Comparison of ENCODE assay signal across 9 cellular contexts in the genomic region with DNA sequence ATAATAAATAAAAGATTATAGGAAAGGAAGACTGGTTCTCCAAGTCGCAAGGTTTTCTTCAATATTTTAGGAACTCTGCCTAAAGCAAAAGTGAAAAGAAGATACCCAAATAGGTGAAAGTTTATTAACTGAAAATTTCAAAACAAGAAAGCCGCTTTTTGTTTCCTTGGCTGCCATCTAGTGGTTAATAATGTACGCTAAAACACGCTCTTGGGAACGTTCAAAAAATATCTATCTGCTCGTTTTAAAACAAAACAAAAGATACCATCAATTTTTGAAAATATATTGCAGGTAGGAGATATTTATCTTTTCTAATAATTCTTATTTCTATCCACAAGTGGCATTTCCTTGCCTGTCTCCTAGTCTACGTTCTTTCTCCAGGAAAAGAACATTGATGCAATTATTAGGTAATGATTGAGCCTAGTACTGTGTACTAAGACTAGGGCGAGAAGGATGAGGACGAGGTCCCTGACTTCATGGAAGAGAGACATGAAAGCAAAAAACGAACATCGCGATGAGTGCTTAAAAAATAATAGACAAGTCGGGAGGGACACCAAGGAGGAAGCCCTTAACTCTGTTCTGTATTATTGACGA.
DNase-seq lines count a peak whose midpoint lies in the region; ATAC-seq and TF ChIP-seq lines count a peak whose summit lies in the region.
"Had no signal": no experiment of that assay in that cellular context is flagged by ENCODE, and none has a peak within 500 bp of the region (broad histone marks: within the 10 kb centered on the region; RNA-seq: fewer than 3 reads in every experiment).

No MANE protein-coding gene starts in this region.

- CTCF ChIA-PET in activated CD4-positive, alpha-beta T cell treated with anti-CD3 and anti-CD28 coated beads for 36 hours (lab: Charles Lee), result interaction anchor here (1.6 to 3.2 kb wide), 3 partner anchors 10 to 181 kb away, joined by 5 to 25 read pairs (median 16); no protein-coding TSS in a partner anchor

- H3K4me1 ChIP-seq in left lung, result no peaks in the 10 kb centered on the region

- no peak overlapping the region for H3K4me3 ChIP-seq in left lung
- H3K4me3 ChIP-seq: BLaER1 treated with 17β-estradiol and CSF1 and Interleukin-3, amounts not matched to agents 10 nM and 100 nM had no signal

- peak; percentile 56 to 75 for TF ChIP-seq CTCF in left lung (IDR thresholded peaks at IDR 0.05)

- POLR2A ChIA-PET in activated CD4-positive, alpha-beta T cell treated with anti-CD3 and anti-CD28 coated beads for 36 hours (lab: Charles Lee), result no interaction called here

- intact Hi-C loops in left lung (cut with DNase I), result loop anchor here in 1 of 2 donors (5.0 kb wide), 2 partner anchors 134 to 179 kb away; no protein-coding TSS in a partner anchor
- intact Hi-C loops in activated CD4-positive, alpha-beta T cell treated with anti-CD3 and anti-CD28 coated beads for 36 hours (cut with DNase I, micrococcal nuclease), result loop anchor here (1.0 kb wide), 2 partner anchors 136 to 181 kb away; no protein-coding TSS in a partner anchor

- H3K9me3 Mint-ChIP-seq in activated CD4-positive, alpha-beta T cell treated with anti-CD3 and anti-CD28 coated beads for 36 hours (ENCODE audit: low read depth), result no peaks in the 10 kb centered on the region

- H3K27me3 ChIP-seq in left lung, result no peaks in the 10 kb centered on the region
- H3K27me3 ChIP-seq: BLaER1 treated with 17β-estradiol and CSF1 and Interleukin-3, amounts not matched to agents 10 nM and 100 nM had no signal

- ATAC-seq in left lung, result peak; percentile 41
- ATAC-seq in HG02610 (IDR thresholded peaks at IDR 0.05; ENCODE audit: unreplicated experiment), result no peak
- ATAC-seq in activated CD4-positive, alpha-beta T cell treated with anti-CD3 and anti-CD28 coated beads for 36 hours, result no peak
- no peak for ATAC-seq in HG03342 (IDR thresholded peaks at IDR 0.05; ENCODE audit: unreplicated experiment)

- H3K4me3 Mint-ChIP-seq in activated CD4-positive, alpha-beta T cell treated with anti-CD3 and anti-CD28 coated beads for 36 hours, result no peak overlapping the region

- no peaks in the 10 kb centered on the region for H3K4me1 Mint-ChIP-seq in activated CD4-positive, alpha-beta T cell treated with anti-CD3 and anti-CD28 coated beads for 36 hours

- no peaks in the 10 kb centered on the region for H3K9me3 ChIP-seq in left lung
- H3K9me3 ChIP-seq: BLaER1 treated with 17β-estradiol and CSF1 and Interleukin-3, amounts not matched to agents 10 nM and 100 nM had no signal

- H3K36me3 Mint-ChIP-seq in activated CD4-positive, alpha-beta T cell treated with anti-CD3 and anti-CD28 coated beads for 36 hours (ENCODE audit: low read depth), result no peaks in the 10 kb centered on the region

- no peaks in the 10 kb centered on the region for H3K36me3 ChIP-seq in left lung
- H3K36me3 ChIP-seq: BLaER1 treated with 17β-estradiol and CSF1 and Interleukin-3, amounts not matched to agents 10 nM and 100 nM had no signal

- H3K27ac ChIP-seq in left lung, result no peak overlapping the region
- H3K27ac ChIP-seq: BLaER1 treated with 17β-estradiol and CSF1 and Interleukin-3, amounts not matched to agents 10 nM and 100 nM had no signal

- H3K27ac Mint-ChIP-seq in activated CD4-positive, alpha-beta T cell treated with anti-CD3 and anti-CD28 coated beads for 36 hours, result no peak overlapping the region

- DNase-seq in DMS79 treated with DMSO at 0.1 percent for 48 hours (lab: John Stamatoyannopoulos, UW) (peak; percentile 15), DMS79 (lab: John Stamatoyannopoulos, UW) (no peak), NCI-H1105 (lab: John Stamatoyannopoulos, UW) (peak; percentile 5), astrocyte of the hippocampus (ENCODE audit: low read depth, low spot score) (peak; percentile 48), left lung (no peak)
- DNase-seq in activated CD4-positive, alpha-beta T cell treated with anti-CD3 and anti-CD28 coated beads for 36 hours, result no peak

- peaks cover 3% of the 10 kb centered on the region for H3K27me3 Mint-ChIP-seq in activated CD4-positive, alpha-beta T cell treated with anti-CD3 and anti-CD28 coated beads for 36 hours

Comparison
In these comparisons a context has a peak if more than half of its experiments do, and no peak if none do; other contexts are left out.
1. DNase-seq: peak in DMS79 treated with DMSO at 0.1 percent for 48 hours (single experiment), NCI-H1105 (single experiment) and astrocyte of the hippocampus (single experiment); none in DMS79 (single experiment), left lung (0 of 2) and activated CD4-positive, alpha-beta T cell treated with anti-CD3 and anti-CD28 coated beads for 36 hours (single experiment).